Comparison of ENCODE assay signal across 8 cellular contexts in genomic region chr12:110600254-110600653, GRCh38. TPM values are rescaled to one million over a fixed set of nuclear protein-coding genes. Genes with fewer than 3 reads are reported as not detected.
DNase-seq lines count a peak whose midpoint lies in the region; ATAC-seq and TF ChIP-seq lines count a peak whose summit lies in the region.

No MANE protein-coding gene starts in this region.

- no peak overlapping the region for H3K4me2 ChIP-seq in HCT116 (ENCODE audit: low read length)
- no peak overlapping the region for H3K4me2 ChIP-seq in smooth muscle cell

- RAD21 ChIA-PET in HCT116 (lab: Charles Lee; ENCODE audit: low non-redundant PET in 1 of 2, low total read pairs in 2 of 2, uncharacterized antibody in 2 of 2, unreplicated experiment in 2 of 2), result interaction anchor here in 1 of 2 experiments (0.7 to 1.5 kb wide), 3 partner anchors 87 to 220 kb away, joined by 3 to 4 read pairs (median 3); partner anchors contain the start of gene ARPC3

- peak; percentile 94 for TF ChIP-seq RAD21 in HCT116 (IDR thresholded peaks at IDR 0.05; ENCODE audit: low read depth)

- no peaks in the 10 kb centered on the region for H3F3A ChIP-seq in smooth muscle cell (ENCODE audit: low read depth)

- no peak for TF ChIP-seq POLR2A in HCT116 (IDR thresholded peaks at IDR 0.05; ENCODE audit: borderline replicate concordance, extremely low read depth, insufficient read depth, insufficient read length)

- H3K4me1 ChIP-seq in HCT116 (ENCODE audit: control insufficient read depth in 1 of 2, insufficient read depth in 2 of 2, low read length in 2 of 2), result peaks cover 0 to 3% of the 10 kb centered on the region in 2 experiments; a peak in 1 of 4 replicates
- H3K4me1 ChIP-seq in smooth muscle cell (ENCODE audit: low read depth), result no peaks in the 10 kb centered on the region

- TF ChIP-seq CTCF in HCT116 (IDR thresholded peaks at IDR 0.05 in 2 of 3, conservative IDR thresholded peaks at IDR 0.05 in 1 of 3; ENCODE audit: borderline replicate concordance in 1 of 3, insufficient read depth in 1 of 3, low read depth in 2 of 3, low read length in 2 of 3), result peak in 2 of 3 experiments; percentile 52 to 94; a peak in 4 of 6 replicates
- TF ChIP-seq CTCF in smooth muscle cell (IDR thresholded peaks at IDR 0.05; ENCODE audit: borderline replicate concordance, insufficient read depth, poor library complexity, severe bottlenecking), result peak; percentile 51

- POLR2A ChIA-PET in HCT116 (lab: Charles Lee), result interaction anchor here (1.5 to 2.9 kb wide), 2 partner anchors 131 to 150 kb away, joined by 5 to 10 read pairs; partner anchors contain the start of genes ARPC3, FAM216A and GPN3

- no peaks in the 10 kb centered on the region for H3K9me2 ChIP-seq in HCT116 (ENCODE audit: insufficient read depth)

- H3K36me3 ChIP-seq in HCT116 (ENCODE audit: control insufficient read depth in 1 of 2, insufficient read depth in 2 of 2, low read length in 2 of 2) (no peaks in the 10 kb centered on the region), smooth muscle cell (ENCODE audit: low read depth) (no peaks in the 10 kb centered on the region)

- no peak overlapping the region for H3K4me3 ChIP-seq in HCT116 (replicated peaks in 1 of 2; ENCODE audit: low read depth in 1 of 2, low read length in 2 of 2)
- no peak overlapping the region for H3K4me3 ChIP-seq in smooth muscle cell

- ATAC-seq in HCT116, result peak; percentile 49; the same call in 1 of the 2 replicates
- peak; percentile 40; the same call in 2 of the 3 replicates for ATAC-seq in SK-N-SH treated with all-trans-retinoic acid at 6 μM for 48 hours

- H3K79me2 ChIP-seq in HCT116 (ENCODE audit: insufficient read depth, low read length) (no peaks in the 10 kb centered on the region), smooth muscle cell (ENCODE audit: low read depth) (no peaks in the 10 kb centered on the region)

- WGBS in smooth muscle cell (ENCODE audit: low lambda C conversion rate), result 79% methylated on average over 4 of the region's 4 CpGs

- no TSS peak for BruUV-seq in HCT116 (replicated peaks; lab: Mats Ljungman, UMichigan)

- H3K9ac ChIP-seq in HCT116 (ENCODE audit: low read length), result no peak overlapping the region
- no peak overlapping the region for H3K9ac ChIP-seq in smooth muscle cell (ENCODE audit: low read depth)

- H4K20me1 ChIP-seq in HCT116 (ENCODE audit: insufficient read depth) (no peaks in the 10 kb centered on the region), smooth muscle cell (ENCODE audit: low read depth) (no peaks in the 10 kb centered on the region)

- DNase-seq in CD1c-positive myeloid dendritic cell (ENCODE audit: extremely low spot score), result peak; percentile 84
- peak; percentile 55 for DNase-seq in HCT116 (ENCODE audit: low read depth, low spot score)
- DNase-seq in foreskin melanocyte, result peak; percentile 41
- no peak for DNase-seq in smooth muscle cell (lab: John Stamatoyannopoulos, UW; ENCODE audit: unreplicated experiment)
- DNase-seq in T1000 (lab: John Stamatoyannopoulos, UW), result no peak
- no peak for DNase-seq in NCI-H128 (lab: John Stamatoyannopoulos, UW; ENCODE audit: unreplicated experiment)
- no peak for DNase-seq in NCI-H1436 (lab: John Stamatoyannopoulos, UW)

- H2AFZ ChIP-seq in HCT116 (ENCODE audit: low read depth, low read length, poor library complexity, severe bottlenecking), result peak overlapping the region; percentile 47
- H2AFZ ChIP-seq in smooth muscle cell (ENCODE audit: low read depth), result no peak overlapping the region

- no peak overlapping the region for H3K27ac ChIP-seq in HCT116 (ENCODE audit: low read depth, low read length)
- no peak overlapping the region for H3K27ac ChIP-seq in smooth muscle cell (ENCODE audit: low read depth)

- no peaks in the 10 kb centered on the region for H3K9me3 ChIP-seq in HCT116 (ENCODE audit: control insufficient read depth in 1 of 2, insufficient read depth in 1 of 2, low read depth in 1 of 2, low read length in 2 of 2)
- H3K9me3 ChIP-seq in smooth muscle cell (replicated peaks; ENCODE audit: low read depth), result no peaks in the 10 kb centered on the region

- intact Hi-C loops in HCT116 (cut with micrococcal nuclease), result loop anchor here (1.0 to 10.0 kb wide), 2 partner anchors 48 to 285 kb away; no protein-coding TSS in a partner anchor

- H3K27me3 ChIP-seq in HCT116 (ENCODE audit: insufficient read depth, low read length) (no peaks in the 10 kb centered on the region), smooth muscle cell (ENCODE audit: low read depth) (no peaks in the 10 kb centered on the region)

- CTCF ChIA-PET in HCT116 (lab: Charles Lee), result interaction anchor here (0.7 to 5.6 kb wide), 16 partner anchors 14 to 796 kb away, joined by 3 to 57 read pairs (median 5); partner anchors contain the start of genes ARPC3, FAM216A and GPN3

TF ChIP-seq in HCT116, 20 proteins besides CTCF, POLR2A, EP300 and RAD21:
- TF ChIP-seq SIN3A (IDR thresholded peaks at IDR 0.05; ENCODE audit: low read depth) (no peak), ATF3 (IDR thresholded peaks at IDR 0.05) (no peak), FOSL1 (IDR thresholded peaks at IDR 0.05; ENCODE audit: low read depth) (no peak), CEBPB (IDR thresholded peaks at IDR 0.05; ENCODE audit: low read depth) (peak; percentile 94), ZNF274 (IDR thresholded peaks at IDR 0.05; ENCODE audit: low read depth, low read length) (no peak), CBX3 (IDR thresholded peaks at IDR 0.05; ENCODE audit: low read depth) (no peak), EZH2 (IDR thresholded peaks at IDR 0.05) (no peak)

TF ChIP-seq in SK-N-SH treated with all-trans-retinoic acid at 6 μM for 48 hours, 23 proteins besides CTCF, POLR2A, EP300 and RAD21 (continues in another document):
- TF ChIP-seq ZFP3 (CRISPR knock-in tag; IDR thresholded peaks at IDR 0.05) (no peak), CSRNP3 (CRISPR knock-in tag; IDR thresholded peaks at IDR 0.05) (no peak), ZNF70 (CRISPR knock-in tag; IDR thresholded peaks at IDR 0.05) (no peak), ESRRG (CRISPR knock-in tag; IDR thresholded peaks at IDR 0.05) (no peak), ZNF8 (CRISPR knock-in tag; IDR thresholded peaks at IDR 0.05) (no peak), ARNTL (CRISPR knock-in tag; IDR thresholded peaks at IDR 0.05; ENCODE audit: borderline replicate concordance, low read depth) (no peak), ISL1 (CRISPR knock-in tag; IDR thresholded peaks at IDR 0.05) (no peak), SNAI2 (CRISPR knock-in tag; IDR thresholded peaks at IDR 0.05) (no peak), POU6F1 (CRISPR knock-in tag; IDR thresholded peaks at IDR 0.05; ENCODE audit: borderline replicate concordance, low read depth) (no peak), ZFP30 (CRISPR knock-in tag; IDR thresholded peaks at IDR 0.05) (no peak), BACH2 (CRISPR knock-in tag; IDR thresholded peaks at IDR 0.05; ENCODE audit: borderline replicate concordance) (no peak), ZC3H10 (CRISPR knock-in tag; IDR thresholded peaks at IDR 0.05) (no peak), TOX (CRISPR knock-in tag; IDR thresholded peaks at IDR 0.05; ENCODE audit: borderline replicate concordance) (no peak), PATZ1 (CRISPR knock-in tag; IDR thresholded peaks at IDR 0.05; ENCODE audit: borderline replicate concordance) (no peak)

RNA-seq across cellular contexts. Expression of gene TCTN1, which starts 13.7 kb away (rescaled TPM):
- total RNA-seq in HCT116 (2021; ENCODE audit: unreplicated experiment), result 27.0 TPM
- 15.6 and 20.4 TPM in 2 replicates for polyA plus RNA-seq in HCT116 (2012)
- total RNA-seq in smooth muscle cell, result 26.4 and 28.4 TPM in 2 replicates
- polyA plus RNA-seq in smooth muscle cell, result 22.5 and 26.2 TPM in 2 replicates

RNA-seq across cellular contexts. Expression of gene PPTC7, which starts 17.1 kb away (rescaled TPM):
- 25.2 TPM for total RNA-seq in HCT116 (2021; ENCODE audit: unreplicated experiment)
- 15.0 and 15.4 TPM in 2 replicates for polyA plus RNA-seq in HCT116 (2012)
- 8.9 and 9.4 TPM in 2 replicates for total RNA-seq in smooth muscle cell
- polyA plus RNA-seq in smooth muscle cell, result 3.6 and 4.5 TPM in 2 replicates

Comparison
In these comparisons a context has a peak if more than half of its experiments do, and no peak if none do; other contexts are left out.
1. DNase-seq: peak in CD1c-positive myeloid dendritic cell (single experiment), HCT116 (single experiment) and foreskin melanocyte (single experiment); none in smooth muscle cell (single experiment), T1000 (single experiment), NCI-H128 (single experiment) and NCI-H1436 (single experiment).